8 cellular contexts compared by ENCODE assay signal in the genomic region with DNA sequence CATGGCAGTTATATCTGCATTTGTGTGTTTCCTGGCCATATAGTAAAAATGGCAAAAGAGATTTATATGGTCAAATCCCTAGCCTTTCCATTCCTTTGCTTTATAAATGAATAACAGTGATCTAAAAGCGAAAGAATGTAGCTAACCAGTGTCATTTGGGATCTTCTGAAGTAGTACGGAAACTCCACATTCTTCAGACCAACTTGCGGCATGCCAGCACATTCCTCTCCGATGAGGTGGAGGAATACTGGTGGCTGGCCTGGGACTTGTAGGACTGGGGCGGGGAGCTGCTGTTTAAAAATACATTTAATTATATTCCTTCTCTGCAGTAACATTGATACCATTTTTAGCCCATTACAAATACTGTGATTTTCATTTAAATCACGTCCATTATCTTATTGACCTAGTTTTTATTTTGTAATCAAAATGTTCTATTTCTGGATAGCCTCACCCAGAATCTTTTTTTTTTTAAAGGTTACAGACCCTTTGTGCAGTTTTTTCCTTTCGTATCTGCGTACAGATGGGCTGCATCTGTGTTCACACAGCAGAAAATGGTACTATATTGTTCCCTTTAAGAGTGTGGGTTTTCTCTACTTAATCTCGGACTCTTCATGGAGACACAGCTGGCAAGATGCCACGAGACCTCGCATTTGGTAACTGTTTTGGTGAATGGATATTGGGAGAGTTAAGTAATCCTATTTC.
DNase-seq lines count a peak whose midpoint lies in the region; ATAC-seq and TF ChIP-seq lines count a peak whose summit lies in the region.

No MANE protein-coding gene starts in this region.

- POLR2A ChIA-PET in RWPE1 (lab: Yijun Ruan, JAX; ENCODE audit: low non-redundant PET): interaction anchor here (0.7 kb wide), 1 partner anchor 32 kb away, joined by 3 read pairs; no protein-coding TSS in a partner anchor
- POLR2A ChIA-PET in activated CD4-positive, alpha-beta memory T cell treated with anti-CD3 and anti-CD28 coated beads, Interleukin-2, amount 10 ng/mL, durations not matched to agents 7 days and 5 days (lab: Charles Lee): no interaction called here

- DNase-seq in AG20443 (ENCODE audit: low spot score) (peak; percentile 93), RWPE1 (ENCODE audit: low spot score) (peak; percentile 95), fibroblast of peridontal ligament (ENCODE audit: extremely low read depth) (peak; percentile 99), nephron progenitor cell (peak; percentile 35), KG1 (lab: John Stamatoyannopoulos, UW) (no peak)
- no peak for DNase-seq in activated CD4-positive, alpha-beta memory T cell treated with anti-CD3 and anti-CD28 coated beads, Interleukin-2, amount 10 ng/mL, durations not matched to agents 7 days and 5 days

- no peak for ATAC-seq in HG03039 (IDR thresholded peaks at IDR 0.05; ENCODE audit: unreplicated experiment)
- ATAC-seq in HG03520 (IDR thresholded peaks at IDR 0.05; ENCODE audit: unreplicated experiment): no peak

- H3K36me3 Mint-ChIP-seq in nephron progenitor cell (ENCODE audit: low read depth): no peaks in the 10 kb centered on the region
- no peaks in the 10 kb centered on the region for H3K36me3 Mint-ChIP-seq in activated CD4-positive, alpha-beta memory T cell treated with anti-CD3 and anti-CD28 coated beads, Interleukin-2, amount 10 ng/mL, durations not matched to agents 7 days and 5 days (ENCODE audit: low read depth)

- H3K4me1 Mint-ChIP-seq in nephron progenitor cell: peaks cover 44% of the 10 kb centered on the region
- H3K4me1 Mint-ChIP-seq in activated CD4-positive, alpha-beta memory T cell treated with anti-CD3 and anti-CD28 coated beads, Interleukin-2, amount 10 ng/mL, durations not matched to agents 7 days and 5 days: peaks cover 4% of the 10 kb centered on the region

- peaks cover 7% of the 10 kb centered on the region for H3K27me3 Mint-ChIP-seq in nephron progenitor cell (ENCODE audit: low read depth, poor library complexity)
- H3K27me3 Mint-ChIP-seq in activated CD4-positive, alpha-beta memory T cell treated with anti-CD3 and anti-CD28 coated beads, Interleukin-2, amount 10 ng/mL, durations not matched to agents 7 days and 5 days: peaks cover 16% of the 10 kb centered on the region

- no peaks in the 10 kb centered on the region for H3K9me3 Mint-ChIP-seq in nephron progenitor cell
- no peaks in the 10 kb centered on the region for H3K9me3 Mint-ChIP-seq in activated CD4-positive, alpha-beta memory T cell treated with anti-CD3 and anti-CD28 coated beads, Interleukin-2, amount 10 ng/mL, durations not matched to agents 7 days and 5 days

- H3K27ac ChIP-seq in RWPE1: peak overlapping the region; percentile 81

- CTCF ChIA-PET in RWPE1 (lab: Yijun Ruan, JAX): interaction anchor here (0.6 to 1.1 kb wide), 2 partner anchors 39 to 71 kb away, joined by 3 to 5 read pairs; no protein-coding TSS in a partner anchor
- CTCF ChIA-PET in activated CD4-positive, alpha-beta memory T cell treated with anti-CD3 and anti-CD28 coated beads, Interleukin-2, amount 10 ng/mL, durations not matched to agents 7 days and 5 days (lab: Charles Lee): no interaction called here

- no peak overlapping the region for H3K4me3 Mint-ChIP-seq in nephron progenitor cell
- H3K4me3 Mint-ChIP-seq in activated CD4-positive, alpha-beta memory T cell treated with anti-CD3 and anti-CD28 coated beads, Interleukin-2, amount 10 ng/mL, durations not matched to agents 7 days and 5 days: no peak overlapping the region

- peak overlapping the region; percentile 90 for H3K27ac Mint-ChIP-seq in nephron progenitor cell
- no peak overlapping the region for H3K27ac Mint-ChIP-seq in activated CD4-positive, alpha-beta memory T cell treated with anti-CD3 and anti-CD28 coated beads, Interleukin-2, amount 10 ng/mL, durations not matched to agents 7 days and 5 days

- no peak for TF ChIP-seq CTCF in RWPE1 (conservative IDR thresholded peaks at IDR 0.05; ENCODE audit: low read depth)
- no peak for TF ChIP-seq CTCF in nephron progenitor cell (IDR thresholded peaks at IDR 0.05)

Comparison
In these comparisons a context has a peak if more than half of its experiments do, and no peak if none do; other contexts are left out.
1. DNase-seq: peak in AG20443 (single experiment), RWPE1 (single experiment), fibroblast of peridontal ligament (single experiment) and nephron progenitor cell (single experiment); none in KG1 (single experiment) and activated CD4-positive, alpha-beta memory T cell treated with anti-CD3 and anti-CD28 coated beads, Interleukin-2, amount 10 ng/mL, durations not matched to agents 7 days and 5 days (single experiment).